Comparison of ENCODE assay signal across 8 cellular contexts in the genomic region with DNA sequence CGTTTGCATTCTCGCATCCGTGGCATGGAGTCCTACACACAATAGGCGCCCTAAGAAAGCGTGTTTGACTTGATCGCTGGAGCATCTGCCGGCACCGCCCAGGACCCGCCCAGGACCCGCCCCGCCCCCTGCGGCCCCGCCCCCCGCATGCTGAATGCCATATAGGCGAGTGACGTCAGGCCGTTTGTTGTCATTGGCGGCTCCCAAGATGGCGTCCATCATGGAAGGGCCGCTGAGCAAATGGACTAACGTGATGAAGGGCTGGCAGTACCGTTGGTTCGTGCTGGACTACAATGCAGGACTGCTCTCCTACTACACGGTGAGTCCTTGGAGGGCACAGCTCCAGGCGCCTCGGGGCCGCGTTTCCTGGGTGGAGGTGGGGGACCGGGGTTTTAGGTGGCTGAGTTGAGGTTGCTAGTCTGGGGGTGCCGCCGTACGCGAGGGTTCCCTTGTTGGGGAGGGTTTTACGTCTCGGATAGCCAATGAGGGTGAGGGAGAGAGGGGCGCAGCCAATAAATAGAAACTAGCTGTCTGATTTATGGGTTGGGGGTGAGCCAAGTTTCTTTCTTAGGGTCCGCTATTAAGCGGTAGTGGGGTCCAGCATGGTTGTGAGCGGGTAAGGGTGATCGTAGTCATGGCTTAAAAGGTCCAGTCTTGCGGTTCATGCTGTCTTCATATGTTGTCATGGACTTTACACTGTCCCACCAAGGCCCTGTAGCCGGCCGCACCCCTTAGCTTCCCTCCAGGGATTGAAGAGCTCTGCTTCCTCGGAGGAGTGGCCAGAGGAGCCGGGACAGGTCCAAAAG. TPM values are rescaled to one million over a fixed set of nuclear protein-coding genes. Genes with fewer than 3 reads are reported as not detected.
A peak's percentile ranks its signal among the peaks of the same experiment; 100 is the strongest.
DNase-seq lines count a peak whose midpoint lies in the region; ATAC-seq and TF ChIP-seq lines count a peak whose summit lies in the region.

A gene with protein sequence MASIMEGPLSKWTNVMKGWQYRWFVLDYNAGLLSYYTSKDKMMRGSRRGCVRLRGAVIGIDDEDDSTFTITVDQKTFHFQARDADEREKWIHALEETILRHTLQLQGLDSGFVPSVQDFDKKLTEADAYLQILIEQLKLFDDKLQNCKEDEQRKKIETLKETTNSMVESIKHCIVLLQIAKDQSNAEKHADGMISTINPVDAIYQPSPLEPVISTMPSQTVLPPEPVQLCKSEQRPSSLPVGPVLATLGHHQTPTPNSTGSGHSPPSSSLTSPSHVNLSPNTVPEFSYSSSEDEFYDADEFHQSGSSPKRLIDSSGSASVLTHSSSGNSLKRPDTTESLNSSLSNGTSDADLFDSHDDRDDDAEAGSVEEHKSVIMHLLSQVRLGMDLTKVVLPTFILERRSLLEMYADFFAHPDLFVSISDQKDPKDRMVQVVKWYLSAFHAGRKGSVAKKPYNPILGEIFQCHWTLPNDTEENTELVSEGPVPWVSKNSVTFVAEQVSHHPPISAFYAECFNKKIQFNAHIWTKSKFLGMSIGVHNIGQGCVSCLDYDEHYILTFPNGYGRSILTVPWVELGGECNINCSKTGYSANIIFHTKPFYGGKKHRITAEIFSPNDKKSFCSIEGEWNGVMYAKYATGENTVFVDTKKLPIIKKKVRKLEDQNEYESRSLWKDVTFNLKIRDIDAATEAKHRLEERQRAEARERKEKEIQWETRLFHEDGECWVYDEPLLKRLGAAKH (plus strand): TSS at position 190 of the 806 bp plus-strand sequence. CDS start 19 bp downstream, at position 209.

- H3K36me3 ChIP-seq in PC-9 (ENCODE audit: low read depth) (peaks cover 7% of the 10 kb centered on the region; the same call in 1 of the 2 replicates), muscle layer of colon (ENCODE audit: insufficient read depth, low read length) (no peaks in the 10 kb centered on the region)

- peak within 1 kb of the TSS; percentile 90 for H2AFZ ChIP-seq in PC-9

- CTCF ChIA-PET in PC-9 (lab: Charles Lee), result no interaction called here

- in situ Hi-C loops in KBM-7 (cut with MboI; ENCODE audit: low pct_unique_long_range_greater_than_20kb, low sequenced_read_pairs), result no loop called here

- no peaks in the 10 kb centered on the region for H3K9me2 ChIP-seq in PC-9 (ENCODE audit: insufficient read depth)

- peak within 1 kb of the TSS; percentile 97 for H3K4me2 ChIP-seq in PC-9

- H3F3A ChIP-seq in PC-9 (ENCODE audit: insufficient read depth, low read depth), result peaks cover 23% of the 10 kb centered on the region; the same call in 1 of the 2 replicates

- peak within 1 kb of the TSS; percentile 84 for H3K9ac ChIP-seq in muscle layer of colon (ENCODE audit: low read length)

- no peaks in the 10 kb centered on the region for H4K20me1 ChIP-seq in PC-9 (ENCODE audit: insufficient read depth)

- no peak for TF ChIP-seq CTCF in PC-9 (conservative IDR thresholded peaks at IDR 0.05)

- peaks cover 58% of the 10 kb centered on the region for H3K4me1 ChIP-seq in PC-9 (replicated peaks; ENCODE audit: insufficient read depth)
- peaks cover 45% of the 10 kb centered on the region for H3K4me1 ChIP-seq in muscle layer of colon (ENCODE audit: insufficient read depth, low read length)

- intact Hi-C loops in PC-9 (cut with micrococcal nuclease; ENCODE audit: unreplicated experiment), result loop anchor here (1.0 to 2.0 kb wide), 2 partner anchors 54 to 59 kb away; no protein-coding TSS in a partner anchor

- peak within 1 kb of the TSS; percentile 53 for H3K27ac ChIP-seq in PC-9
- peak within 1 kb of the TSS; percentile 87 for H3K27ac ChIP-seq in muscle layer of colon (ENCODE audit: low read depth, low read length)

- H3K4me3 ChIP-seq in PC-9 (peak within 1 kb of the TSS; percentile 80), muscle layer of colon (ENCODE audit: low read depth in 1 of 2, low read length in 2 of 2) (peak within 1 kb of the TSS; percentile 84 to 95)

- peak; percentile 65 for TF ChIP-seq POLR2A in erythroblast (IDR thresholded peaks at IDR 0.05; ENCODE audit: low read length)

- ATAC-seq in GM21619 (IDR thresholded peaks at IDR 0.05; ENCODE audit: unreplicated experiment), result peak; percentile 94

- DNase-seq in DMS114 treated with DMSO at 0.1 percent for 48 hours (lab: John Stamatoyannopoulos, UW; ENCODE audit: unreplicated experiment) (peak; percentile 92), KBM-7 (peak; percentile 73), PC-9 (peak; percentile 76 to 83), erythroblast (lab: John Stamatoyannopoulos, UW) (peak; percentile 94 to 95)
- peak; percentile 87 for DNase-seq in activated T-cell treated with anti-CD3 and anti-CD28 coated beads, Interleukin-2, amount 50 U/mL, for 1 hour
- DNase-seq in stimulated activated CD8-positive, alpha-beta memory T cell treated with anti-CD3 and anti-CD28 coated beads, Interleukin-7, amount 100 ng/mL, for 1 hour (ENCODE audit: low read depth in 2 of 2), result peak; percentile 71 to 78

- no TSS peak for BruUV-seq in PC-9 (replicated peaks; lab: Mats Ljungman, UMichigan)

- H3K79me2 ChIP-seq in PC-9 (ENCODE audit: low read depth), result peaks cover 52% of the 10 kb centered on the region

- no peaks in the 10 kb centered on the region for H3K9me3 ChIP-seq in PC-9 (ENCODE audit: insufficient read depth, low read depth)
- H3K9me3 ChIP-seq in muscle layer of colon (ENCODE audit: low read length), result no peaks in the 10 kb centered on the region

- POLR2A ChIA-PET in PC-9 (lab: Charles Lee; ENCODE audit: unreplicated experiment), result interaction anchor here (0.6 to 1.2 kb wide), 4 partner anchors 31 to 133 kb away, joined by 4 to 8 read pairs (median 6); no protein-coding TSS in a partner anchor

- no peaks in the 10 kb centered on the region for H3K27me3 ChIP-seq in PC-9 (ENCODE audit: insufficient read depth, low read depth)
- no peaks in the 10 kb centered on the region for H3K27me3 ChIP-seq in muscle layer of colon (ENCODE audit: control insufficient read depth in 1 of 2, insufficient read depth in 2 of 2, low read length in 2 of 2)

RNA-seq across cellular contexts. Expression of the gene that starts here (rescaled TPM):
- total RNA-seq in PC-9 (2021), result 149 and 188 TPM in 2 replicates

Comparison
In these comparisons a context has a peak if more than half of its experiments do, and no peak if none do; other contexts are left out.
1. Peak in every context shown above with its lines: DNase-seq, ATAC-seq, H3K4me3 ChIP-seq and H3K27ac ChIP-seq.